In genomic region chr10:22742678-22743077, GRCh38 we compare ENCODE assay signal across 12 cellular contexts. TPM values are rescaled to one million over a fixed set of nuclear protein-coding genes. Genes with fewer than 3 reads are reported as not detected.
DNase-seq lines count a peak whose midpoint lies in the region; ATAC-seq, FAIRE-seq and TF ChIP-seq lines count a peak whose summit lies in the region.
"Had no signal": no experiment of that assay in that cellular context is flagged by ENCODE, and none has a peak within 500 bp of the region (broad histone marks: within the 10 kb centered on the region; RNA-seq: fewer than 3 reads in every experiment).

No MANE protein-coding gene starts in this region.

- no peak for TF ChIP-seq CTCF in HL-60 (IDR thresholded peaks at IDR 0.05; ENCODE audit: insufficient read depth, low read length)
- no peak for TF ChIP-seq CTCF in mucosa of descending colon (IDR thresholded peaks at IDR 0.05)

- intact Hi-C loops in mucosa of descending colon (cut with DNase I, micrococcal nuclease), result no loop called here

- DNase-seq in HL-60 (ENCODE audit: low read depth in 1 of 2, low spot score in 1 of 2) (peak; percentile 13 to 43), mucosa of descending colon (no peak), SJCRH30 (no peak), small intestine (no peak)
- DNase-seq in stimulated activated CD4-positive, alpha-beta T cell treated with anti-CD3 and anti-CD28 coated beads, Interleukin-15, amount 100 ng/mL, for 24 hours, result no peak
- no peak for DNase-seq in stimulated activated naive CD8-positive, alpha-beta T cell treated with anti-CD3 and anti-CD28 coated beads, Interleukin-15, Interleukin-2, amounts not matched to agents 100 U/mL and 50 U/mL, for 24 hours
- DNase-seq: heart left ventricle; NCI-H2029 treated with DMSO at 0.1 percent for 48 hours; stimulated activated naive CD4-positive, alpha-beta T cell treated with Interleukin-2 at 50 U/mL for 16 hours had no signal

- H3K4me1 ChIP-seq in mucosa of descending colon (ENCODE audit: low read depth) (no peaks in the 10 kb centered on the region), SJCRH30 (no peaks in the 10 kb centered on the region; the same call in 1 of the 2 replicates), small intestine (ENCODE audit: control insufficient read depth in 2 of 2, insufficient read depth in 1 of 2, low read depth in 1 of 2, low read length in 1 of 2) (no peaks in the 10 kb centered on the region)

- WGBS in small intestine, 3 donors, result 87 to 92% (median 89%) methylated on average over 1 of the region's 1 CpG

- no peak for FAIRE-seq in small intestine (lab: Jason Lieb, UNC)

- H3K27ac ChIP-seq in HL-60 (replicated peaks) (peak overlapping the region; percentile 44), SJCRH30 (no peak overlapping the region), small intestine (ENCODE audit: low read depth in 1 of 2, low read length in 1 of 2) (no peak overlapping the region)

- ATAC-seq in GM18907 (IDR thresholded peaks at IDR 0.05; ENCODE audit: unreplicated experiment) (peak; percentile 97), HG02610 (IDR thresholded peaks at IDR 0.05; ENCODE audit: unreplicated experiment) (peak; percentile 99), mucosa of descending colon (peak; percentile 46)
- ATAC-seq in stimulated activated naive CD8-positive, alpha-beta T cell treated with anti-CD3 and anti-CD28 coated beads, Interleukin-15, Interleukin-2, amounts not matched to agents 100 U/mL and 50 U/mL, for 24 hours, result no peak
- ATAC-seq: WTC11 had no signal

- H3K9me3 ChIP-seq in mucosa of descending colon (no peaks in the 10 kb centered on the region), SJCRH30 (replicated peaks) (peaks cover 4% of the 10 kb centered on the region; the same call in 1 of the 2 replicates), small intestine (ENCODE audit: control insufficient read depth, low read depth) (no peaks in the 10 kb centered on the region)

- H3K4me3 ChIP-seq in HL-60 (replicated peaks; ENCODE audit: insufficient read depth, low read length) (no peak overlapping the region), mucosa of descending colon (no peak overlapping the region), SJCRH30 (no peak overlapping the region), small intestine (ENCODE audit: low read depth in 1 of 2, low read length in 2 of 2) (no peak overlapping the region)
- H3K4me3 ChIP-seq: heart left ventricle had no signal

- H3K36me3 ChIP-seq in mucosa of descending colon (ENCODE audit: low read depth), result no peaks in the 10 kb centered on the region
- no peaks in the 10 kb centered on the region for H3K36me3 ChIP-seq in SJCRH30
- no peaks in the 10 kb centered on the region for H3K36me3 ChIP-seq in small intestine (ENCODE audit: control insufficient read depth in 2 of 2, insufficient read depth in 2 of 2, low read length in 2 of 2)
- H3K36me3 ChIP-seq: heart left ventricle had no signal

- H3K27me3 ChIP-seq in HL-60 (ENCODE audit: insufficient read depth, poor library complexity, severe bottlenecking), result no peaks in the 10 kb centered on the region
- no peaks in the 10 kb centered on the region for H3K27me3 ChIP-seq in SJCRH30
- H3K27me3 ChIP-seq in small intestine (ENCODE audit: control insufficient read depth in 2 of 2, insufficient read depth in 2 of 2, low read length in 2 of 2), result no peaks in the 10 kb centered on the region
- H3K27me3 ChIP-seq: heart left ventricle had no signal

RNA-seq across cellular contexts. Expression of gene PIP4K2A, which starts 28.3 kb away (rescaled TPM):
- total RNA-seq in mucosa of descending colon, result 10 to 100 TPM; 17.2 to 29.4 (median 21.2) TPM
- 23.2 and 27.9 TPM in 2 replicates for total RNA-seq in SJCRH30 (2014; rRNA removed; shearing (Covaris generic))
- 10 to 100 TPM in 1 of 3 donors, 1 to 10 TPM in 2; 4.5 to 11.3 (median 7.7) TPM for polyA plus RNA-seq in small intestine

Comparison
In these comparisons a context has a peak if more than half of its experiments do, and no peak if none do; other contexts are left out.
1. DNase-seq: peak in HL-60 (2 of 2); none in mucosa of descending colon (0 of 3), stimulated activated CD4-positive, alpha-beta T cell treated with anti-CD3 and anti-CD28 coated beads, Interleukin-15, amount 100 ng/mL, for 24 hours (single experiment), SJCRH30 (0 of 2), stimulated activated naive CD8-positive, alpha-beta T cell treated with anti-CD3 and anti-CD28 coated beads, Interleukin-15, Interleukin-2, amounts not matched to agents 100 U/mL and 50 U/mL, for 24 hours (single experiment) and small intestine (single experiment).